In the genomic region with DNA sequence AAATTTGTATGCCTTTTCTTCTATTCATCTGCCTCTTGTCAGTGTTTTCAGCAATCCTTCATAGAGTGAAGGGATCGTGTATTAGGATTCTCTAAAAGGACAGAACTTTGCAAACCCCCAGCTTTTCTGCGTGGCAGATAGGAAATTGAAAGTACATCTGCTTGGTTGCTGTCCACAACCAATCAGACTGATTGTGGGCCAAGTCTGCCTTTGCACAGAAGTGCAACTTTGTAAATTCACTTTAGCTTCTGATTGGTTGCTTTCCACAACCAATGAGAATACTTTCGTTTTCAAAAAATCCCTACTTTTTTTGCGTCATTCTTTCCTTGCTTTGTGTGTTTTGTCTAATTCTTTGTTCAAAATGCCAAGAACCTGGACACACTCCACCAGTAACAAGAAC, we compare ENCODE assay signal across 20 cellular contexts.
"Had no signal": no experiment of that assay in that cellular context is flagged by ENCODE, and none has a peak within 500 bp of the region (broad histone marks: within the 10 kb centered on the region; RNA-seq: fewer than 3 reads in every experiment).

No MANE protein-coding gene starts in this region.

- H3K4me2 ChIP-seq: smooth muscle cell had no signal

- DNase-seq: activated CD4-positive, CD25-positive, alpha-beta regulatory T cell treated with anti-CD3 and anti-CD28 coated beads, Interleukin-2, amount 50 U/mL, for 72 hours; activated naive CD4-positive, alpha-beta T cell; activated naive CD8-positive, alpha-beta T cell treated with anti-CD3 and anti-CD28 coated beads, Interleukin-2, amount 50 U/mL, for 24 hours; activated T-cell treated with anti-CD3 and anti-CD28 coated beads for 4 hours; cerebellar nuclear complex; dermis blood vessel endothelial cell; left colon; lower lobe of right lung; right lobe of liver; stimulated activated CD4-positive, alpha-beta T cell treated with anti-CD3 and anti-CD28 coated beads, Interleukin-4, amount 100 ng/mL, for 4 hours; stimulated activated CD8-positive, alpha-beta memory T cell treated with anti-CD3 and anti-CD28 coated beads, Interleukin-4, amount 100 ng/mL, for 48 hours; stimulated activated naive CD4-positive, alpha-beta T cell treated with Interleukin-2 at 50 U/mL for 16 hours; substantia nigra; transverse colon had no signal

- H3K9me3 ChIP-seq: ascending aorta, breast epithelium, gastroesophageal sphincter, lower lobe of right lung, right lobe of liver, transverse colon had no signal

- H3K9me3 Mint-ChIP-seq: activated naive CD8-positive, alpha-beta T cell treated with anti-CD3 and anti-CD28 coated beads, Interleukin-2, amount 50 U/mL, for 24 hours; neural crest cell had no signal

- H3K27ac Mint-ChIP-seq: activated naive CD8-positive, alpha-beta T cell treated with anti-CD3 and anti-CD28 coated beads, Interleukin-2, amount 50 U/mL, for 24 hours had no signal

- H3K27me3 Mint-ChIP-seq: activated naive CD8-positive, alpha-beta T cell treated with anti-CD3 and anti-CD28 coated beads, Interleukin-2, amount 50 U/mL, for 24 hours had no signal

- H3K27me3 ChIP-seq: ascending aorta, breast epithelium, gastroesophageal sphincter, right lobe of liver, transverse colon had no signal

- H3K27ac ChIP-seq: ascending aorta, breast epithelium, epithelial cell of prostate, gastroesophageal sphincter, lower lobe of right lung, right lobe of liver, transverse colon had no signal

- H3K4me3 Mint-ChIP-seq: activated naive CD8-positive, alpha-beta T cell treated with anti-CD3 and anti-CD28 coated beads, Interleukin-2, amount 50 U/mL, for 24 hours; neural crest cell had no signal

- H3K36me3 ChIP-seq: ascending aorta, breast epithelium, gastroesophageal sphincter, lower lobe of right lung, right lobe of liver, transverse colon had no signal

- H3K4me1 ChIP-seq: breast epithelium, lower lobe of right lung, right lobe of liver, transverse colon had no signal

- H3K4me3 ChIP-seq: ascending aorta, breast epithelium, gastroesophageal sphincter, lower lobe of right lung, smooth muscle cell, transverse colon had no signal

- ATAC-seq: activated naive CD8-positive, alpha-beta T cell treated with anti-CD3 and anti-CD28 coated beads, Interleukin-2, amount 50 U/mL, for 24 hours; gastroesophageal sphincter; left colon; lower lobe of right lung had no signal

- H3K4me1 Mint-ChIP-seq: activated naive CD8-positive, alpha-beta T cell treated with anti-CD3 and anti-CD28 coated beads, Interleukin-2, amount 50 U/mL, for 24 hours had no signal
